In genomic region chr1:15370781-15371467, GRCh38 we compare ENCODE assay signal across 17 cellular contexts. TPM values are rescaled to one million over a fixed set of nuclear protein-coding genes. Genes with fewer than 3 reads are reported as not detected.
DNase-seq lines count a peak whose midpoint lies in the region; TF ChIP-seq lines count a peak whose summit lies in the region.
"Had no signal": no experiment of that assay in that cellular context is flagged by ENCODE, and none has a peak within 500 bp of the region (broad histone marks: within the 10 kb centered on the region; RNA-seq: fewer than 3 reads in every experiment).

No MANE protein-coding gene starts in this region.

- DNase-seq in amygdala (lab: John Stamatoyannopoulos, UW) (peak in 44 of 56 donors; percentile 3 to 72 (median 26)), glutamatergic neuron (peak; percentile 45), uterus (peak; percentile 28 to 47), SK-N-DZ (ENCODE audit: low spot score) (no peak), cortex of kidney (lab: John Stamatoyannopoulos, UW) (no peak), GM13977 (ENCODE audit: low spot score) (no peak)
- DNase-seq: activated T-cell treated with anti-CD3 and anti-CD28 coated beads, Interleukin-2, amount 50 U/mL, for 24 hours; brain microvascular endothelial cell; immature natural killer cell; NCI-H526 treated with DMSO at 0.1 percent for 48 hours; stimulated activated CD4-positive, alpha-beta T cell treated with anti-CD3 and anti-CD28 coated beads, Interleukin-2, amount 100 ng/mL, for 48 hours; stimulated activated naive CD4-positive, alpha-beta T cell treated with Interleukin-2 at 50 U/mL for 16 hours had no signal

- H3K4me1 Mint-ChIP-seq in glutamatergic neuron (ENCODE audit: low read depth, unreplicated experiment): peaks cover 13% of the 10 kb centered on the region
- peaks cover 43% of the 10 kb centered on the region for H3K4me1 Mint-ChIP-seq in nephron
- H3K4me1 Mint-ChIP-seq: WTC11 had no signal

- in situ Hi-C loops in GM13977 (cut with MboI; ENCODE audit: low pct_unique_long_range_greater_than_20kb, low sequenced_read_pairs, unreplicated experiment): no loop called here

- peaks cover 0 to 6% of the 10 kb centered on the region in 2 donors for H3K4me1 ChIP-seq in uterus

- intact Hi-C loops in uterus (cut with DNase I; ENCODE audit: low total_unique reads): no loop called here

- H3K9me3 Mint-ChIP-seq in glutamatergic neuron (ENCODE audit: unreplicated experiment) (peaks cover 4% of the 10 kb centered on the region), nephron (no peaks in the 10 kb centered on the region)
- H3K9me3 Mint-ChIP-seq: activated T-cell treated with anti-CD3 and anti-CD28 coated beads, Interleukin-2, amount 50 U/mL, for 24 hours; immature natural killer cell; WTC11 had no signal

- no peaks in the 10 kb centered on the region for H3K36me3 ChIP-seq in uterus
- H3K36me3 ChIP-seq: brain microvascular endothelial cell, neutrophil, SJSA1 had no signal

- H3K9me3 ChIP-seq in uterus: no peaks in the 10 kb centered on the region
- H3K9me3 ChIP-seq: neutrophil, SJSA1 had no signal

- no peak overlapping the region for H3K4me3 Mint-ChIP-seq in glutamatergic neuron (ENCODE audit: unreplicated experiment)
- H3K4me3 Mint-ChIP-seq in nephron: no peak overlapping the region
- H3K4me3 Mint-ChIP-seq: activated T-cell treated with anti-CD3 and anti-CD28 coated beads, Interleukin-2, amount 50 U/mL, for 24 hours; WTC11 had no signal

- no peak for TF ChIP-seq POLR2A in uterus (IDR thresholded peaks at IDR 0.05)

- peaks cover 6% of the 10 kb centered on the region for H3K27me3 Mint-ChIP-seq in glutamatergic neuron (ENCODE audit: unreplicated experiment)
- H3K27me3 Mint-ChIP-seq in nephron (ENCODE audit: low read depth): peaks cover 12% of the 10 kb centered on the region
- H3K27me3 Mint-ChIP-seq: activated T-cell treated with anti-CD3 and anti-CD28 coated beads, Interleukin-2, amount 50 U/mL, for 24 hours had no signal

- H3K27me3 ChIP-seq in uterus: no peaks in the 10 kb centered on the region
- H3K27me3 ChIP-seq: brain microvascular endothelial cell, SJSA1 had no signal

- TF ChIP-seq CTCF in glutamatergic neuron (IDR thresholded peaks at IDR 0.05; ENCODE audit: partially characterized antibody, unreplicated experiment) (no peak), nephron (IDR thresholded peaks at IDR 0.05; ENCODE audit: unreplicated experiment in 3 of 3) (no peak), uterus (IDR thresholded peaks at IDR 0.05) (no peak), GM13977 (IDR thresholded peaks at IDR 0.05; ENCODE audit: extremely low read depth, insufficient read depth, missing control alignments) (no peak)

- H3K36me3 Mint-ChIP-seq in glutamatergic neuron (ENCODE audit: unreplicated experiment): no peaks in the 10 kb centered on the region
- H3K36me3 Mint-ChIP-seq in nephron (ENCODE audit: low read depth): no peaks in the 10 kb centered on the region
- H3K36me3 Mint-ChIP-seq: WTC11 had no signal

- H3K27ac Mint-ChIP-seq in glutamatergic neuron (ENCODE audit: unreplicated experiment): peak overlapping the region; percentile 62
- peak overlapping the region; percentile 6 to 86 (median 78) for H3K27ac Mint-ChIP-seq in nephron
- H3K27ac Mint-ChIP-seq: activated T-cell treated with anti-CD3 and anti-CD28 coated beads, Interleukin-2, amount 50 U/mL, for 24 hours; WTC11 had no signal

- H3K27ac ChIP-seq in uterus: no peak overlapping the region
- H3K27ac ChIP-seq: brain microvascular endothelial cell, epithelial cell of prostate, neutrophil, SJSA1 had no signal

- H3K4me3 ChIP-seq in uterus: no peak overlapping the region
- H3K4me3 ChIP-seq: SJSA1 had no signal

RNA-seq across cellular contexts. Expression of gene EFHD2, which starts 38.8 kb away (rescaled TPM):
- 2.6 TPM for total RNA-seq in glutamatergic neuron (ENCODE audit: unreplicated experiment)
- total RNA-seq in uterus: 10 to 100 TPM; 12.1 to 32.5 (median 20.4) TPM
- polyA plus RNA-seq in SK-N-DZ (2014; cell fraction: cytosol; rRNA removed): 13.7 and 15.2 TPM in 2 replicates
- 13.3 and 14.1 TPM in 2 replicates for polyA plus RNA-seq in SK-N-DZ (2014; cell fraction: nucleus; rRNA removed)

Comparison
In these comparisons a context has a peak if more than half of its experiments do, and no peak if none do; other contexts are left out.
1. DNase-seq: peak in amygdala (44 of 56), glutamatergic neuron (single experiment) and uterus (2 of 2); none in SK-N-DZ (single experiment), cortex of kidney (single experiment) and GM13977 (single experiment).